ENCODE assay signal across 2 cellular contexts in genomic region chr12:124583854-124584253, GRCh38.
TF ChIP-seq lines count a peak whose summit lies in the region.

No MANE protein-coding gene starts in this region.

TF ChIP-seq in Ishikawa, 13 proteins besides CTCF, POLR2A, EP300 and RAD21 (continued from another document):
- no peak for TF ChIP-seq EGR1 (IDR thresholded peaks at IDR 0.05)
- TF ChIP-seq FOXM1 (IDR thresholded peaks at IDR 0.05; ENCODE audit: borderline replicate concordance, low read depth) = no peak
- TF ChIP-seq TCF12 (IDR thresholded peaks at IDR 0.05; ENCODE audit: low read depth) = no peak
- TF ChIP-seq NFIC (IDR thresholded peaks at IDR 0.05) = no peak

TF ChIP-seq in endothelial cell of umbilical vein, 7 proteins besides CTCF, POLR2A, EP300 and RAD21 (continued from another document):
- TF ChIP-seq MYC (IDR thresholded peaks at IDR 0.05; ENCODE audit: low read depth, low read length) (no peak), POLR2AphosphoS5 (IDR thresholded peaks at IDR 0.05; ENCODE audit: insufficient read depth, low read depth, low read length) (no peak), FOS (IDR thresholded peaks at IDR 0.05; ENCODE audit: borderline replicate concordance, insufficient read depth, low read length) (no peak), JUN (IDR thresholded peaks at IDR 0.05; ENCODE audit: borderline replicate concordance, insufficient read depth, insufficient read length, low read depth) (no peak)
